8 cellular contexts compared by ENCODE assay signal in the genomic region with DNA sequence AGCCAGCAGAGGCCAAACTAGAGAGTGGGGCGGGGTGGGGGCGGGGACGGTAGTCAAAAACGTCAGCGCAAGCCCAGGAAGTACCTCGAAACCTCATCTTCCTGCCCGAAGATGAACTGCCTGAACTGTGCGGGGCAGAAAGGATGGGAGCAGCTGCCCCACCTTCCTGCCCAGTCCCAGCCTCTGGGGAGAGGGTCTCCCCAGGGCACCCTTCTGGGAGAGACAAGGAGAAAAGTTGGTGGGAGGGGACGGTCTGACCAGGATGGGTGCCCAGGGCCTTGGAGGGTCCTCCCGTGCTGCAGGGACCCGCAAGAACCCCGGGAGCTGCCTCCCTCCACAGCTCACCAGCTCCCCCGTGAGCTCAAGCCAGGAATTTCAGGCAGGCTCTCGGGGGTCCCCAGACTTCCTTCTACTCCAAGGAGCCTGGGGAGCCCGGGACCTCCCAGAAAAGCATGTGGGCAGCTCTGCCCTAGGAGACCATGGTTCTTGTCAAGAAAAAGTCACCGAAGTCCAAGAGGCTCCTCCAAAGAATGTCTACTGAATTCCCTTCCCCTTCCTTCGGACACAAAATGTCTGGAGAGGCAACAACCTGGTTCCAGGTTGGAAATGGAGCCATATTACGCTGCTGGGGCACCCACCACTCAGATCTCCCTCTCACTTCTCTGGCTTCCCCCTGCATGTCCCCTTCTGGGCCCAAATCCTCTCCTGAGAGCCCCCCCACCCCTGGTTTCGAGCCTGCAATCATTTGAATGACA. TPM values are rescaled to one million over a fixed set of nuclear protein-coding genes. Genes with fewer than 3 reads are reported as not detected.
DNase-seq lines count a peak whose midpoint lies in the region; ATAC-seq lines count a peak whose summit lies in the region.

No MANE protein-coding gene starts in this region.

- DNase-seq in NCI-H2171 treated with DMSO at 0.1 percent for 48 hours (lab: John Stamatoyannopoulos, UW): peak; percentile 13
- no peak for DNase-seq in NCI-H2171 (lab: John Stamatoyannopoulos, UW)
- peak; percentile 54 for DNase-seq in GM23248
- peak; percentile 75 for DNase-seq in activated CD4-positive, alpha-beta T cell treated with anti-CD3 and anti-CD28 coated beads for 36 hours
- peak; percentile 88 for DNase-seq in ecto neural progenitor cell (ENCODE audit: low spot score)
- DNase-seq in stimulated activated naive CD8-positive, alpha-beta T cell treated with anti-CD3 and anti-CD28 coated beads, Interleukin-15, amount 100 ng/mL, for 72 hours: peak; percentile 71 to 74

- POLR2A ChIA-PET in activated CD4-positive, alpha-beta T cell treated with anti-CD3 and anti-CD28 coated beads for 36 hours (lab: Charles Lee): no interaction called here

- no peaks in the 10 kb centered on the region for H3K9me3 Mint-ChIP-seq in activated CD4-positive, alpha-beta T cell treated with anti-CD3 and anti-CD28 coated beads for 36 hours (ENCODE audit: low read depth)
- no peaks in the 10 kb centered on the region for H3K9me3 Mint-ChIP-seq in stimulated activated naive CD8-positive, alpha-beta T cell treated with anti-CD3 and anti-CD28 coated beads, Interleukin-15, amount 100 ng/mL, for 72 hours

- no peaks in the 10 kb centered on the region for H3K27me3 Mint-ChIP-seq in activated CD4-positive, alpha-beta T cell treated with anti-CD3 and anti-CD28 coated beads for 36 hours
- H3K27me3 Mint-ChIP-seq in stimulated activated naive CD8-positive, alpha-beta T cell treated with anti-CD3 and anti-CD28 coated beads, Interleukin-15, amount 100 ng/mL, for 72 hours: no peaks in the 10 kb centered on the region

- H2AFZ ChIP-seq in GM23248: peak overlapping the region; percentile 73

- peak; percentile 85 for ATAC-seq in activated CD4-positive, alpha-beta T cell treated with anti-CD3 and anti-CD28 coated beads for 36 hours
- ATAC-seq in stimulated activated naive CD8-positive, alpha-beta T cell treated with anti-CD3 and anti-CD28 coated beads, Interleukin-15, amount 100 ng/mL, for 72 hours: peak; percentile 87

- no peaks in the 10 kb centered on the region for H4K20me1 ChIP-seq in GM23248 (ENCODE audit: insufficient read depth)

- H3K4me3 Mint-ChIP-seq in activated CD4-positive, alpha-beta T cell treated with anti-CD3 and anti-CD28 coated beads for 36 hours: peak overlapping the region; percentile 67
- peak overlapping the region; percentile 81 to 86 for H3K4me3 Mint-ChIP-seq in stimulated activated naive CD8-positive, alpha-beta T cell treated with anti-CD3 and anti-CD28 coated beads, Interleukin-15, amount 100 ng/mL, for 72 hours

- peaks cover 41% of the 10 kb centered on the region for H3K4me1 Mint-ChIP-seq in activated CD4-positive, alpha-beta T cell treated with anti-CD3 and anti-CD28 coated beads for 36 hours
- peaks cover 64% of the 10 kb centered on the region for H3K4me1 Mint-ChIP-seq in stimulated activated naive CD8-positive, alpha-beta T cell treated with anti-CD3 and anti-CD28 coated beads, Interleukin-15, amount 100 ng/mL, for 72 hours

- H3K27ac ChIP-seq in GM23248 (no peak overlapping the region), KOPT-K1 (ENCODE audit: low read depth, low read length, poor library complexity, severe bottlenecking) (peak overlapping the region; percentile 85), mucosa of rectum (ENCODE audit: low read depth in 2 of 2, low read length in 2 of 2) (peak overlapping the region in 1 of 2 donors; percentile 67)

- peaks cover 3% of the 10 kb centered on the region; the same call in 1 of the 2 replicates for H3F3A ChIP-seq in GM23248 (ENCODE audit: insufficient read depth)

- in situ Hi-C loops in GM23248 (cut with MboI): no loop called here

- H3K36me3 ChIP-seq in GM23248 (ENCODE audit: low read depth) (no peaks in the 10 kb centered on the region), KOPT-K1 (ENCODE audit: insufficient read depth, low read length) (no peaks in the 10 kb centered on the region), mucosa of rectum (ENCODE audit: control insufficient read depth in 2 of 2, insufficient read depth in 2 of 2, low read length in 2 of 2) (no peaks in the 10 kb centered on the region)

- H3K79me2 ChIP-seq in GM23248 (ENCODE audit: insufficient read depth): no peaks in the 10 kb centered on the region

- no peaks in the 10 kb centered on the region for H3K27me3 ChIP-seq in GM23248 (replicated peaks; ENCODE audit: insufficient read depth)
- no peaks in the 10 kb centered on the region for H3K27me3 ChIP-seq in mucosa of rectum (ENCODE audit: control insufficient read depth in 2 of 2, insufficient read depth in 2 of 2, low read length in 2 of 2)

- peak overlapping the region; percentile 92 for H3K27ac Mint-ChIP-seq in activated CD4-positive, alpha-beta T cell treated with anti-CD3 and anti-CD28 coated beads for 36 hours
- peak overlapping the region; percentile 67 to 86 for H3K27ac Mint-ChIP-seq in stimulated activated naive CD8-positive, alpha-beta T cell treated with anti-CD3 and anti-CD28 coated beads, Interleukin-15, amount 100 ng/mL, for 72 hours

- intact Hi-C loops in activated CD4-positive, alpha-beta T cell treated with anti-CD3 and anti-CD28 coated beads for 36 hours (cut with DNase I, micrococcal nuclease): loop anchor here in 1 of 2 experiments (1.0 to 2.0 kb wide), 3 partner anchors 44 to 291 kb away; a partner anchor contains a TSS

- H3K36me3 Mint-ChIP-seq in activated CD4-positive, alpha-beta T cell treated with anti-CD3 and anti-CD28 coated beads for 36 hours (ENCODE audit: low read depth): no peaks in the 10 kb centered on the region

- H3K9me3 ChIP-seq in GM23248 (ENCODE audit: low read depth) (no peaks in the 10 kb centered on the region), KOPT-K1 (ENCODE audit: insufficient read depth, low read length, poor library complexity, severe bottlenecking) (no peaks in the 10 kb centered on the region), mucosa of rectum (ENCODE audit: control insufficient read depth in 2 of 2, low read length in 2 of 2) (no peaks in the 10 kb centered on the region)

- no peaks in the 10 kb centered on the region for H3K4me1 ChIP-seq in GM23248 (ENCODE audit: insufficient read depth)
- peaks cover 3 to 8% of the 10 kb centered on the region in 2 donors for H3K4me1 ChIP-seq in mucosa of rectum (ENCODE audit: control insufficient read depth in 2 of 2, insufficient read depth in 2 of 2, low read length in 2 of 2)

- H3K4me3 ChIP-seq in GM23248 (peak overlapping the region; percentile 69), mucosa of rectum (ENCODE audit: low read length in 2 of 2) (peak overlapping the region; percentile 4 to 65)

- H3K9ac ChIP-seq in GM23248 (peak overlapping the region; percentile 45), mucosa of rectum (ENCODE audit: low read depth in 1 of 2, low read length in 2 of 2) (no peak overlapping the region)

- 12 to 17% methylated on average over 16 to 18 of the region's 19 CpGs for WGBS in GM23248 (ENCODE audit: low coverage in 1 of 2, low lambda C conversion rate in 2 of 2, missing lambda C conversion rate in 2 of 2), 2 experiments

- H3K9me2 ChIP-seq in GM23248 (ENCODE audit: insufficient read depth): no peaks in the 10 kb centered on the region

- H3K4me2 ChIP-seq in GM23248 (ENCODE audit: unreplicated experiment): peak overlapping the region; percentile 67

- CTCF ChIA-PET in activated CD4-positive, alpha-beta T cell treated with anti-CD3 and anti-CD28 coated beads for 36 hours (lab: Charles Lee): interaction anchor here (0.6 to 1.9 kb wide), 16 partner anchors 8 to 288 kb away, joined by 3 to 11 read pairs (median 4); no protein-coding TSS in a partner anchor

RNA-seq across cellular contexts. Expression of a gene that starts 52.8 kb away (rescaled TPM):
- 26.9 and 27.8 TPM in 2 replicates for total RNA-seq in GM23248 (2014; rRNA removed; shearing (Covaris generic))
- 38.7 and 40.3 TPM in 2 replicates for polyA plus RNA-seq in GM23248 (2016; fragmentation: Nextera tagmentation; extraction: Ambion mirVana)
- 100 to 1,000 TPM; 186 to 191 TPM for total RNA-seq in activated CD4-positive, alpha-beta T cell treated with anti-CD3 and anti-CD28 coated beads for 36 hours
